ENCODE assay signal across 13 cellular contexts in genomic region chr3:184687363-184688049, GRCh38. TPM values are rescaled to one million over a fixed set of nuclear protein-coding genes. Genes with fewer than 3 reads are reported as not detected.
DNase-seq lines count a peak whose midpoint lies in the region; ATAC-seq and TF ChIP-seq lines count a peak whose summit lies in the region.
"Had no signal": no experiment of that assay in that cellular context is flagged by ENCODE, and none has a peak within 500 bp of the region (broad histone marks: within the 10 kb centered on the region; RNA-seq: fewer than 3 reads in every experiment).

No MANE protein-coding gene starts in this region.

- TF ChIP-seq CTCF in adrenal gland (IDR thresholded peaks at IDR 0.05): no peak
- TF ChIP-seq CTCF in lower lobe of right lung (IDR thresholded peaks at IDR 0.05): no peak
- no peak for TF ChIP-seq CTCF in spleen (IDR thresholded peaks at IDR 0.05 in 8 of 11, conservative IDR thresholded peaks at IDR 0.05 in 3 of 11)
- TF ChIP-seq CTCF in HFFc6 (IDR thresholded peaks at IDR 0.05): no peak

- peak; percentile 84 for DNase-seq in KG1 (lab: John Stamatoyannopoulos, UW)
- peak in 6 of 7 donors; percentile 32 to 71 (median 44) for DNase-seq in adrenal gland
- no peak for DNase-seq in lower lobe of right lung
- peak; percentile 87 for DNase-seq in spleen
- DNase-seq in AG08396 (ENCODE audit: low spot score): no peak
- no peak for DNase-seq in HFFc6
- DNase-seq in HUDEP-2 (lab: John Stamatoyannopoulos, UW; ENCODE audit: unreplicated experiment in 76 of 76): no peak
- DNase-seq: activated T-cell treated with anti-CD3 and anti-CD28 coated beads, Interleukin-2, amount 50 U/mL, for 1 hour; MG63; NCI-H774; stimulated activated CD4-positive, alpha-beta T cell treated with anti-CD3 and anti-CD28 coated beads, Interleukin-4, amount 100 ng/mL, for 1 hour; T-helper 17 cell had no signal

- H3K4me1 ChIP-seq in adrenal gland (replicated peaks in 1 of 2) (peaks cover 0 to 26% of the 10 kb centered on the region in 2 donors), lower lobe of right lung (peaks cover 34% of the 10 kb centered on the region), spleen (peaks cover 7 to 44% (median 29%) of the 10 kb centered on the region in 6 donors)

- peak in 1 of 2 donors; percentile 42 for ATAC-seq in lower lobe of right lung
- no peak for ATAC-seq in GM21576 (IDR thresholded peaks at IDR 0.05; ENCODE audit: unreplicated experiment)
- ATAC-seq: T-helper 17 cell had no signal

- TF ChIP-seq POLR2A in adrenal gland (IDR thresholded peaks at IDR 0.05): no peak
- no peak for TF ChIP-seq POLR2A in spleen (IDR thresholded peaks at IDR 0.05)

- H3K36me3 Mint-ChIP-seq in HFFc6 (ENCODE audit: low read depth): no peaks in the 10 kb centered on the region

- peaks cover 18% of the 10 kb centered on the region for H3K4me1 Mint-ChIP-seq in HFFc6 (ENCODE audit: low read depth)

- no peak overlapping the region for H3K4me3 Mint-ChIP-seq in HFFc6
- H3K4me3 Mint-ChIP-seq: T-helper 17 cell had no signal

- intact Hi-C loops in adrenal gland (cut with DNase I) (no loop called here), lower lobe of right lung (cut with DNase I) (no loop called here), spleen (cut with DNase I; ENCODE audit: low total_unique reads) (no loop called here)

- 61 to 75% (median 67%) methylated on average over 11 to 18 of the region's 18 CpGs for WGBS in adrenal gland, 4 donors
- WGBS in spleen, 5 donors: 18 to 31% (median 19%) methylated on average over 18 of the region's 18 CpGs

- H3K27ac ChIP-seq in adrenal gland: peak overlapping the region in 2 of 5 donors; percentile 34 to 70
- H3K27ac ChIP-seq in lower lobe of right lung: peak overlapping the region; percentile 24
- H3K27ac ChIP-seq in spleen: peak overlapping the region in 3 of 8 donors; percentile 38 to 64 (median 43)

- no peaks in the 10 kb centered on the region for H3K27me3 ChIP-seq in adrenal gland
- H3K27me3 ChIP-seq in lower lobe of right lung (ENCODE audit: low read depth): no peaks in the 10 kb centered on the region
- peaks cover 0 to 4% (median 0%) of the 10 kb centered on the region in 7 donors for H3K27me3 ChIP-seq in spleen (replicated peaks in 1 of 7)
- H3K27me3 ChIP-seq: MG63 had no signal

- no peaks in the 10 kb centered on the region for H3K36me3 ChIP-seq in adrenal gland (replicated peaks in 1 of 2)
- H3K36me3 ChIP-seq in lower lobe of right lung: no peaks in the 10 kb centered on the region
- no peaks in the 10 kb centered on the region for H3K36me3 ChIP-seq in spleen
- H3K36me3 ChIP-seq: MG63 had no signal

- H3K4me3 ChIP-seq in adrenal gland: no peak overlapping the region
- no peak overlapping the region for H3K4me3 ChIP-seq in lower lobe of right lung
- peak overlapping the region in 1 of 8 donors; percentile 15 for H3K4me3 ChIP-seq in spleen
- H3K4me3 ChIP-seq: MG63 had no signal

- H3K27me3 Mint-ChIP-seq in HFFc6 (ENCODE audit: insufficient read depth): peaks cover 27% of the 10 kb centered on the region

- H3K9me3 ChIP-seq in adrenal gland (replicated peaks in 1 of 3) (no peaks in the 10 kb centered on the region), lower lobe of right lung (no peaks in the 10 kb centered on the region), spleen (no peaks in the 10 kb centered on the region)
- H3K9me3 ChIP-seq: MG63 had no signal

- H3K9me3 Mint-ChIP-seq in HFFc6: no peaks in the 10 kb centered on the region

- no peak overlapping the region for H3K27ac Mint-ChIP-seq in HFFc6
- H3K27ac Mint-ChIP-seq: T-helper 17 cell had no signal

RNA-seq across cellular contexts. Expression of gene MAGEF1, which starts 24.4 kb away (rescaled TPM):
- 10 to 100 TPM; 23.7 to 69.1 (median 36.3) TPM for total RNA-seq in adrenal gland
- 10 to 100 TPM; 22.1 to 40.5 (median 24.2) TPM for polyA plus RNA-seq in adrenal gland
- total RNA-seq in lower lobe of right lung: 23.5 TPM
- 10 to 100 TPM; 16.5 to 22.6 (median 19.0) TPM for total RNA-seq in spleen
- polyA plus RNA-seq in spleen: 10 to 100 TPM; 36.2 to 42.1 (median 38.1) TPM
- total RNA-seq in HFFc6 (2021; fragmentation: NEBNext Ultra II Directional; extraction: Animal tissue kit (Norgen Biotek cat#: 25700)): 10 to 100 TPM; 22.8 to 31.4 (median 23.4) TPM

Comparison
In these comparisons a context has a peak if more than half of its experiments do, and no peak if none do; other contexts are left out.
1. DNase-seq: peak in KG1 (single experiment), adrenal gland (6 of 7) and spleen (single experiment); none in lower lobe of right lung (single experiment), AG08396 (single experiment), HFFc6 (single experiment) and HUDEP-2 (0 of 76).